16 cellular contexts compared by ENCODE assay signal in the genomic region with DNA sequence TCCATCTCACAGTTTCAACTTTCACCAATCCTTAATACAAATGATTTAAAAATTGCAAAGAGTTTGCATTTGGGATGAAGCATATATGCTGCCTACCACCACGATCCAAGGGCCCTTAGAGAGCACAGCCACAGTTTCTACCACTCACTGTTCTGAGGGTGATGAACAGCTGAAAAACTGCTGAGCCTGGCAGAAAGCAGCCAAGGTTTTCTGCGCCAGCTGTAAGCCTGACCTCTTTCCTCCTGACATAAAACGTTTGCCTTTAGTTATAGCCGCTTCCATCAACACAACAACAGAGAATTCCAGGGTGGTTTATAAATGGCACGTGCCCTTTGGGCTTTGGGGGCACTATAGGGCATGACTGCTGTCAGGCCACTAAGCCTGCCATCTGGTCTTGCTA.
"Had no signal": no experiment of that assay in that cellular context is flagged by ENCODE, and none has a peak within 500 bp of the region (broad histone marks: within the 10 kb centered on the region; RNA-seq: fewer than 3 reads in every experiment).

No MANE protein-coding gene starts in this region.

- DNase-seq: activated CD4-positive, alpha-beta T cell treated with anti-CD3 and anti-CD28 coated beads, Interleukin-2, amount 10 ng/mL, durations not matched to agents 7 days and 5 days; activated CD8-positive, alpha-beta memory T cell treated with anti-CD3 and anti-CD28 coated beads for 24 hours; activated gamma-delta T cell treated with Interleukin-2 at 50 U/mL for 16 hours; amniotic stem cell; islet precursor cell; left lung; natural killer cell; posterior cingulate gyrus; stimulated activated CD4-positive, alpha-beta T cell treated with anti-CD3 and anti-CD28 coated beads, Interleukin-15, amount 100 ng/mL, for 24 hours; stimulated activated CD4-positive, alpha-beta T cell treated with anti-CD3 and anti-CD28 coated beads, Interleukin-4, amount 100 ng/mL, for 1 hour; stimulated activated naive CD4-positive, alpha-beta T cell treated with Interleukin-2 at 50 U/mL for 16 hours; transverse colon had no signal

- H3K27ac ChIP-seq: left lung, transverse colon, vagina had no signal

- H3K4me1 Mint-ChIP-seq: activated CD4-positive, alpha-beta T cell treated with anti-CD3 and anti-CD28 coated beads, Interleukin-2, amount 10 ng/mL, durations not matched to agents 7 days and 5 days; memory B cell; natural killer cell had no signal

- H3K36me3 Mint-ChIP-seq: activated naive CD8-positive, alpha-beta T cell; memory B cell; natural killer cell had no signal

- H3K27ac Mint-ChIP-seq: activated CD4-positive, alpha-beta T cell treated with anti-CD3 and anti-CD28 coated beads, Interleukin-2, amount 10 ng/mL, durations not matched to agents 7 days and 5 days; activated naive CD8-positive, alpha-beta T cell; memory B cell; natural killer cell had no signal

- H3K4me3 ChIP-seq: left lung, transverse colon, vagina had no signal

- H3K9me3 ChIP-seq: left lung, transverse colon, vagina had no signal

- H3K36me3 ChIP-seq: left lung, transverse colon, vagina had no signal

- H3K9me3 Mint-ChIP-seq: activated CD4-positive, alpha-beta T cell treated with anti-CD3 and anti-CD28 coated beads, Interleukin-2, amount 10 ng/mL, durations not matched to agents 7 days and 5 days; memory B cell had no signal

- H3K27me3 ChIP-seq: left lung, transverse colon, vagina had no signal

- H3K4me1 ChIP-seq: left lung, transverse colon, vagina had no signal

- ATAC-seq: esophagus mucosa, left lung, natural killer cell had no signal

- H3K4me3 Mint-ChIP-seq: activated CD4-positive, alpha-beta T cell treated with anti-CD3 and anti-CD28 coated beads, Interleukin-2, amount 10 ng/mL, durations not matched to agents 7 days and 5 days; activated naive CD8-positive, alpha-beta T cell; memory B cell; natural killer cell had no signal
